Comparison of ENCODE assay signal across 7 cellular contexts in the genomic region with DNA sequence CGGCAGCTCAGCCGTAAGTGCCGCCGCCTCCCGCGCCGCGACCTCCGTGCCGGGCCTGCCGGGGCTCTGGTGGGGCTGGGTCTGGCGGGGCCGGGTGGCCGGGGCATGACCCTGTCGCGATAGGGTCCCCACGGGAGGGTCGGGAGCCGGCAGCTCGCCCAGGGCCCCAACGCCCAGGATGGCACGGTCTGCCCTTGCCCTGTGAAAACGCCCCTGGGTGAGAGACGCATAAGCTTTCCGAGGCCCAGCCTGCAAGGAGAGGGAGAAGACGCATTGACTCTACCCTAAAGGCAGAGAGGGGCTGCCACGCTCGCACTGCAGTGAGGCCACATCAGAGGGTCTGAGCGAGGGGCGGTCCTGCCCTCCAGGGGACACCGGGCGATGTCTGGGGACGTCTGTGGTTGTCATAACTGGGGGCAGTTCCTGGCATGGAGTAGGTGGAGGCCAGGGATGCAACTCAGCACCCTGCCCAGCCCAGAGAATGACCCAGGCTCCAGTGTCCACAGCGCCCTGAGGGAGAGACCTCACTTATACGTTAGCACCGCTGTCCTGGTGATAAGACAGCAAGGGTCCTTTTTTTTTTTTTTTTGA. TPM values are rescaled to one million over a fixed set of nuclear protein-coding genes. Genes with fewer than 3 reads are reported as not detected.
DNase-seq lines count a peak whose midpoint lies in the region; ATAC-seq, FAIRE-seq and TF ChIP-seq lines count a peak whose summit lies in the region.

No MANE protein-coding gene starts in this region.

- H3K27me3 ChIP-seq in foreskin keratinocyte: no peaks in the 10 kb centered on the region
- H3K27me3 ChIP-seq in trophoblast cell (ENCODE audit: insufficient read depth, low read length): no peaks in the 10 kb centered on the region

- H2AK5ac ChIP-seq in trophoblast cell (ENCODE audit: low read length): peak overlapping the region; percentile 70

- FAIRE-seq in GM12892 (lab: Jason Lieb, UNC): peak; percentile 27

- H3K9ac ChIP-seq in trophoblast cell (ENCODE audit: low read length): peak overlapping the region; percentile 36

- peak; percentile 30 for DNase-seq in GM12892 (ENCODE audit: insufficient read length)
- DNase-seq in foreskin keratinocyte: no peak
- DNase-seq in trophoblast cell: no peak
- no peak for DNase-seq in RKO (ENCODE audit: low spot score)

- TF ChIP-seq CTCF in VCaP (conservative IDR thresholded peaks at IDR 0.05) (no peak), foreskin keratinocyte (conservative IDR thresholded peaks at IDR 0.05) (no peak)

- H3K27ac ChIP-seq in VCaP: peak overlapping the region; percentile 72; the same call in 1 of the 2 replicates
- no peak overlapping the region for H3K27ac ChIP-seq in foreskin keratinocyte
- no peak overlapping the region for H3K27ac ChIP-seq in trophoblast cell (ENCODE audit: low read depth, low read length)

- peak overlapping the region; percentile 80 for H3K4me2 ChIP-seq in trophoblast cell (ENCODE audit: low read length)

- peak overlapping the region; percentile 88 for H4K91ac ChIP-seq in trophoblast cell (ENCODE audit: low read depth, low read length)

- peak overlapping the region; percentile 13 for H3K4ac ChIP-seq in trophoblast cell (ENCODE audit: low read depth, low read length)

- H4K8ac ChIP-seq in trophoblast cell (ENCODE audit: low read depth, low read length): peak overlapping the region; percentile 82

- ATAC-seq in HG02885 (IDR thresholded peaks at IDR 0.05; ENCODE audit: poor library complexity, unreplicated experiment): peak; percentile 10
- ATAC-seq in foreskin keratinocyte: peak; percentile 11
- no peak for ATAC-seq in HG03354 (IDR thresholded peaks at IDR 0.05; ENCODE audit: poor library complexity, severe bottlenecking, unreplicated experiment)

- peaks cover 17% of the 10 kb centered on the region for H3K79me1 ChIP-seq in trophoblast cell (ENCODE audit: low read length)

- no peak overlapping the region for H3K23ac ChIP-seq in trophoblast cell (ENCODE audit: low read length)

- peak overlapping the region; percentile 15 for H2BK12ac ChIP-seq in trophoblast cell (ENCODE audit: low read length)

- peak overlapping the region; percentile 79 for H3K4me3 ChIP-seq in trophoblast cell (ENCODE audit: low read depth, low read length)

- no peaks in the 10 kb centered on the region for H3K4me1 ChIP-seq in foreskin keratinocyte
- peaks cover 3 to 4% of the 10 kb centered on the region in 2 experiments for H3K4me1 ChIP-seq in trophoblast cell (ENCODE audit: control insufficient read depth in 1 of 2, insufficient read depth in 2 of 2, low read length in 2 of 2)

- H3K14ac ChIP-seq in trophoblast cell (ENCODE audit: low read length): peak overlapping the region; percentile 80

- WGBS in trophoblast cell (ENCODE audit: extremely low coverage, insufficient coverage, insufficient read length): no CpG with 5 or more reads among the region's 36 CpGs

- no peak for TF ChIP-seq POLR2A in GM12892 (IDR thresholded peaks at IDR 0.05; ENCODE audit: low read depth, low read length)

- H3K18ac ChIP-seq in trophoblast cell (ENCODE audit: low read length): peak overlapping the region; percentile 90

- H2BK5ac ChIP-seq in trophoblast cell (ENCODE audit: low read depth, low read length, poor library complexity): peak overlapping the region; percentile 29

- peaks cover 14 to 17% of the 10 kb centered on the region in 2 experiments for H3K36me3 ChIP-seq in trophoblast cell (ENCODE audit: control insufficient read depth in 1 of 2, insufficient read depth in 2 of 2, low read length in 2 of 2)

- peak overlapping the region; percentile 2 for H2BK120ac ChIP-seq in trophoblast cell (ENCODE audit: insufficient read depth, low read length, poor library complexity)

- H4K12ac ChIP-seq in trophoblast cell (ENCODE audit: low read depth, low read length): peak overlapping the region; percentile 82

- H2AFZ ChIP-seq in trophoblast cell (ENCODE audit: insufficient read depth, low read length, poor library complexity): peak overlapping the region; percentile 93

- H3K9me3 ChIP-seq in trophoblast cell (ENCODE audit: insufficient read depth, low read depth, low read length): peaks cover 3% of the 10 kb centered on the region

- H3K79me2 ChIP-seq in trophoblast cell (ENCODE audit: control insufficient read depth, insufficient read depth, low read length, poor library complexity): peaks cover 7% of the 10 kb centered on the region

RNA-seq across cellular contexts. Expression of gene ZNF554, which starts 0.5 kb away (rescaled TPM):
- 1.7 TPM for polyA plus RNA-seq in GM12892 (2012; ENCODE audit: missing spikeins)
- total RNA-seq in foreskin keratinocyte: 2.3 and 2.7 TPM in 2 replicates
- polyA plus RNA-seq in foreskin keratinocyte: 1.2 and 1.4 TPM in 2 replicates
- polyA plus RNA-seq in trophoblast cell (2013): 4.9 and 5.0 TPM in 2 replicates

RNA-seq across cellular contexts. Expression of gene ZNF555, which starts 21.1 kb away (rescaled TPM):
- polyA plus RNA-seq in GM12892 (2012; ENCODE audit: missing spikeins): 2.6 TPM
- 4.3 and 4.4 TPM in 2 replicates for total RNA-seq in foreskin keratinocyte
- polyA plus RNA-seq in foreskin keratinocyte: 1.7 and 2.4 TPM in 2 replicates
- polyA plus RNA-seq in trophoblast cell (2013): 3.9 and 4.1 TPM in 2 replicates

RNA-seq across cellular contexts. Expression of gene THOP1, which starts 34.9 kb away (rescaled TPM):
- polyA plus RNA-seq in GM12892 (2012; ENCODE audit: missing spikeins): 82.9 TPM
- 113 and 136 TPM in 2 replicates for total RNA-seq in foreskin keratinocyte
- polyA plus RNA-seq in foreskin keratinocyte: 109 and 115 TPM in 2 replicates
- polyA plus RNA-seq in trophoblast cell (2013): 71.6 and 74.6 TPM in 2 replicates

RNA-seq across cellular contexts. Expression of gene SGTA, which starts 37.1 kb away (rescaled TPM):
- 28.2 TPM for polyA plus RNA-seq in GM12892 (2012; ENCODE audit: missing spikeins)
- total RNA-seq in foreskin keratinocyte: 67.5 and 73.8 TPM in 2 replicates
- 83.5 and 83.7 TPM in 2 replicates for polyA plus RNA-seq in foreskin keratinocyte
- polyA plus RNA-seq in trophoblast cell (2013): 104 and 107 TPM in 2 replicates

RNA-seq across cellular contexts. Expression of gene ZNF556, which starts 46.9 kb away (rescaled TPM):
- polyA plus RNA-seq in GM12892 (2012; ENCODE audit: missing spikeins): not detected
- not detected in 2 replicates for total RNA-seq in foreskin keratinocyte
- polyA plus RNA-seq in foreskin keratinocyte: not detected in 2 replicates
- polyA plus RNA-seq in trophoblast cell (2013): 0.01 TPM in 2 replicates
